8 cellular contexts compared by ENCODE assay signal in the genomic region with DNA sequence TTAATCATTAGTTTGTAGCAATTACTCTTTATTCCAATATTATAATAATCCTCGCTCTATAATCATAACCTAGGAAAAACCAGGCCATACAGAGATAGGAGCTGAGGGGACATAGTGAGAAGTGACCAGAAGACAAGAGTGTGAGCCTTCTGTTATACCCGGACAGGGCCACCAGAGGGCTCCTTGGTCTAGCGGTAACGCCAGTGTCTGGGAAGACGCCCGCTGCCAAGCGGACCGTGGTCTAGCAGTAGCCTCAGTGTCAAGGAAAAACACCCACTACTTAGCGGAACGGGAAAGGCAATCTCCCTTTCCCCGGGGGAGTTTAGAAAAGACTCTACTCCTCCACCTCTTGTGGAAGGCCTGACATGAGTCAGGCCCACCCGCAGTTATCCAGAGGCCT.
DNase-seq lines count a peak whose midpoint lies in the region; ATAC-seq, FAIRE-seq and TF ChIP-seq lines count a peak whose summit lies in the region.
"Not testable (repeated sequence)": the region's sequence is repeated elsewhere in the genome, so short reads cannot be mapped to it uniquely, and the experiment has no call there.

No MANE protein-coding gene starts in this region.

- dilution Hi-C loops in endothelial cell of umbilical vein (cut with MboI; ENCODE audit: extremely low pct_ligation_motif_present, low sequenced_read_pairs): not testable (repeated sequence)

- not testable (repeated sequence) for H2AFZ ChIP-seq in endothelial cell of umbilical vein (ENCODE audit: low read depth, low read length)

- not testable (repeated sequence) for FAIRE-seq in endothelial cell of umbilical vein (lab: Jason Lieb, UNC)

- peak; percentile 39 for TF ChIP-seq CTCF in 22Rv1 (IDR thresholded peaks at IDR 0.05)
- peak; percentile 12 for TF ChIP-seq CTCF in GM06990 (IDR thresholded peaks at IDR 0.05; ENCODE audit: insufficient read depth, low read length, poor library complexity, severe bottlenecking)
- peak; percentile 33; the same call in 1 of the 2 replicates for TF ChIP-seq CTCF in LNCAP (IDR thresholded peaks at IDR 0.05)
- TF ChIP-seq CTCF in endothelial cell of umbilical vein (IDR thresholded peaks at IDR 0.05; ENCODE audit: extremely low read depth in 1 of 2, insufficient read depth in 1 of 2, low read depth in 1 of 2, low read length in 2 of 2): peak; percentile 7 to 34
- peak; percentile 45 for TF ChIP-seq CTCF in left ventricle myocardium inferior (IDR thresholded peaks at IDR 0.05; ENCODE audit: borderline replicate concordance)
- TF ChIP-seq CTCF in psoas muscle (IDR thresholded peaks at IDR 0.05): peak; percentile 7

- not testable (repeated sequence) for H3K9ac ChIP-seq in endothelial cell of umbilical vein (replicated peaks; ENCODE audit: extremely low read depth, insufficient read depth, low read length)

- H3K9me3 ChIP-seq in endothelial cell of umbilical vein (replicated peaks; ENCODE audit: control insufficient read depth, insufficient read depth, low read length); left ventricle myocardium inferior (replicated peaks); psoas muscle: not testable (repeated sequence)

- H3K9me1 ChIP-seq in endothelial cell of umbilical vein (replicated peaks; ENCODE audit: control insufficient read depth, extremely low read depth, insufficient read depth, low read length): not testable (repeated sequence)

- WGBS in psoas muscle, 3 donors: 71 to 87% (median 78%) methylated on average over 12 of the region's 12 CpGs

- H3K27ac Mint-ChIP-seq in activated naive CD8-positive, alpha-beta T cell treated with anti-CD3 and anti-CD28 coated beads, Interleukin-2, amount 50 U/mL, for 24 hours: not testable (repeated sequence)

- not testable (repeated sequence) for H3K9me3 Mint-ChIP-seq in activated naive CD8-positive, alpha-beta T cell treated with anti-CD3 and anti-CD28 coated beads, Interleukin-2, amount 50 U/mL, for 24 hours

- not testable (repeated sequence) for H3K27ac ChIP-seq in 22Rv1; endothelial cell of umbilical vein (ENCODE audit: insufficient read depth, low read depth, low read length); left ventricle myocardium inferior (replicated peaks); psoas muscle

- POLR2A ChIA-PET in endothelial cell of umbilical vein (lab: Charles Lee): not testable (repeated sequence)

- H3K4me3 Mint-ChIP-seq in activated naive CD8-positive, alpha-beta T cell treated with anti-CD3 and anti-CD28 coated beads, Interleukin-2, amount 50 U/mL, for 24 hours: not testable (repeated sequence)

- H3K36me3 ChIP-seq in GM06990 (ENCODE audit: control insufficient read depth, insufficient read depth, low read length); endothelial cell of umbilical vein (ENCODE audit: control insufficient read depth in 2 of 2, extremely low read depth in 1 of 2, insufficient read depth in 2 of 2, low read length in 2 of 2); left ventricle myocardium inferior; psoas muscle (ENCODE audit: insufficient read depth in 1 of 2, low read depth in 1 of 2): not testable (repeated sequence)

- CTCF ChIA-PET in endothelial cell of umbilical vein (lab: Charles Lee): not testable (repeated sequence)

- H3K27me3 Mint-ChIP-seq in activated naive CD8-positive, alpha-beta T cell treated with anti-CD3 and anti-CD28 coated beads, Interleukin-2, amount 50 U/mL, for 24 hours: not testable (repeated sequence)

- BruUV-seq in endothelial cell of umbilical vein (replicated peaks; lab: Mats Ljungman, UMichigan): not testable (repeated sequence)

- H4K20me1 ChIP-seq in endothelial cell of umbilical vein (replicated peaks; ENCODE audit: control insufficient read depth, extremely low read depth, insufficient read depth, low read length): not testable (repeated sequence)

- DNase-seq in GM06990 (ENCODE audit: extremely low read depth, insufficient read length); endothelial cell of umbilical vein (ENCODE audit: low read depth, low spot score); left ventricle myocardium inferior; psoas muscle: not testable (repeated sequence)
- peak; percentile 42 for DNase-seq in RPMI8226
- peak; percentile 18 for DNase-seq in activated naive CD8-positive, alpha-beta T cell treated with anti-CD3 and anti-CD28 coated beads, Interleukin-2, amount 50 U/mL, for 24 hours

- not testable (repeated sequence) for H3K4me1 ChIP-seq in endothelial cell of umbilical vein (ENCODE audit: control insufficient read depth, extremely low read depth, insufficient read depth, low read length); left ventricle myocardium inferior; psoas muscle

- intact Hi-C loops in endothelial cell of umbilical vein (cut with micrococcal nuclease): loop anchor here (1.0 to 5.0 kb wide), 2 partner anchors 186 to 404 kb away; no protein-coding TSS in a partner anchor
- intact Hi-C loops in left ventricle myocardium inferior (cut with micrococcal nuclease); psoas muscle (cut with DNase I): not testable (repeated sequence)

- not testable (repeated sequence) for H3K4me3 ChIP-seq in GM06990 (replicated peaks; ENCODE audit: low read depth, low read length); endothelial cell of umbilical vein (replicated peaks in 1 of 3; ENCODE audit: insufficient read depth in 1 of 3, low read depth in 1 of 3, low read length in 3 of 3); left ventricle myocardium inferior; psoas muscle

- not testable (repeated sequence) for TF ChIP-seq POLR2A in endothelial cell of umbilical vein (IDR thresholded peaks at IDR 0.05; ENCODE audit: low read depth, low read length)

- H3K36me3 Mint-ChIP-seq in activated naive CD8-positive, alpha-beta T cell treated with anti-CD3 and anti-CD28 coated beads, Interleukin-2, amount 50 U/mL, for 24 hours (ENCODE audit: low read depth): not testable (repeated sequence)

- H3K4me2 ChIP-seq in endothelial cell of umbilical vein (ENCODE audit: insufficient read depth, low read length): not testable (repeated sequence)

- H3K4me1 Mint-ChIP-seq in activated naive CD8-positive, alpha-beta T cell treated with anti-CD3 and anti-CD28 coated beads, Interleukin-2, amount 50 U/mL, for 24 hours: not testable (repeated sequence)

- not testable (repeated sequence) for H3K79me2 ChIP-seq in endothelial cell of umbilical vein (ENCODE audit: control insufficient read depth, insufficient read depth, low read length)

- ATAC-seq in activated naive CD8-positive, alpha-beta T cell treated with anti-CD3 and anti-CD28 coated beads, Interleukin-2, amount 50 U/mL, for 24 hours; psoas muscle: not testable (repeated sequence)

- not testable (repeated sequence) for H3K27me3 ChIP-seq in GM06990 (replicated peaks; ENCODE audit: control insufficient read depth, insufficient read depth, low read length); endothelial cell of umbilical vein (ENCODE audit: control insufficient read depth in 2 of 2, insufficient read depth in 2 of 2, low read length in 2 of 2); left ventricle myocardium inferior (ENCODE audit: low read depth); psoas muscle (ENCODE audit: insufficient read depth in 3 of 3, low read length in 2 of 3)
